29 cellular contexts compared by ENCODE assay signal in genomic region chr2:63092847-63093246, GRCh38. TPM values are rescaled to one million over a fixed set of nuclear protein-coding genes. Genes with fewer than 3 reads are reported as not detected.
"Had no signal": no experiment of that assay in that cellular context is flagged by ENCODE, and none has a peak within 500 bp of the region (broad histone marks: within the 10 kb centered on the region; RNA-seq: fewer than 3 reads in every experiment).

No MANE protein-coding gene starts in this region.

- H3K4me1 ChIP-seq: esophagus muscularis mucosa, foreskin keratinocyte, gastroesophageal sphincter, heart right ventricle, left lung, lower lobe of right lung had no signal

- FAIRE-seq: colon, endothelial cell of umbilical vein, frontal cortex, islet of Langerhans, keratinocyte had no signal

- DNase-seq: dermis blood vessel endothelial cell; dorsolateral prefrontal cortex; effector CD4-positive, alpha-beta T cell; effector memory CD4-positive, alpha-beta T cell; foreskin keratinocyte; heart right ventricle; hippocampal formation; left cardiac atrium; left lung; left ventricle myocardium superior; lower lobe of right lung; mesenchymal stem cell; mucosa of descending colon; naive B cell had no signal

- H3K27ac Mint-ChIP-seq: mesothelial cell of epicardium, naive B cell had no signal

- H3K4me3 Mint-ChIP-seq: mesothelial cell of epicardium, naive B cell had no signal

- H3K9me3 ChIP-seq: esophagus muscularis mucosa, gastroesophageal sphincter, left lung, lower lobe of right lung, mucosa of descending colon had no signal

- H3K36me3 ChIP-seq: esophagus muscularis mucosa, gastroesophageal sphincter, heart right ventricle, left lung, lower lobe of right lung had no signal

- ATAC-seq: foreskin keratinocyte, gastroesophageal sphincter, heart right ventricle, left cardiac atrium, left lung, left ventricle myocardium superior, lower lobe of right lung, mucosa of descending colon had no signal

- H3K4me1 Mint-ChIP-seq: naive B cell had no signal

- H3K4me3 ChIP-seq: coronary artery, dorsolateral prefrontal cortex, esophagus muscularis mucosa, gastroesophageal sphincter, heart right ventricle, left lung, lower lobe of right lung, mucosa of descending colon had no signal

- H3K36me3 Mint-ChIP-seq: mesothelial cell of epicardium, naive B cell had no signal

- H3K27ac ChIP-seq: coronary artery, dorsolateral prefrontal cortex, esophagus muscularis mucosa, foreskin keratinocyte, gastroesophageal sphincter, heart right ventricle, left lung, lower lobe of right lung had no signal

- H3K27me3 ChIP-seq: esophagus muscularis mucosa, foreskin keratinocyte, gastroesophageal sphincter, left lung had no signal

RNA-seq across cellular contexts. Expression of gene OTX1, which starts 42.2 kb away (rescaled TPM):
- total RNA-seq: endothelial cell of umbilical vein, epithelial cell of proximal tubule, fibroblast of villous mesenchyme, heart right ventricle, kidney epithelial cell, left cardiac atrium, left ventricle myocardium superior, lung microvascular endothelial cell, mesenteric fat pad had no signal
- polyA plus RNA-seq: endothelial cell of umbilical vein, fibroblast of lung, heart right ventricle had no signal
